In genomic region chr17:386145-386876, GRCh38 we compare ENCODE assay signal across 8 cellular contexts. TPM values are rescaled to one million over a fixed set of nuclear protein-coding genes. Genes with fewer than 3 reads are reported as not detected.
DNase-seq lines count a peak whose midpoint lies in the region; ATAC-seq and TF ChIP-seq lines count a peak whose summit lies in the region.

No MANE protein-coding gene starts in this region.

- peaks cover 3% of the 10 kb centered on the region for H3K36me3 Mint-ChIP-seq in memory B cell

- H3K4me1 Mint-ChIP-seq in memory B cell, result peaks cover 20% of the 10 kb centered on the region

- no peak overlapping the region for H3K27ac Mint-ChIP-seq in memory B cell

- H3K4me3 Mint-ChIP-seq in memory B cell, result peak overlapping the region; percentile 80

- no peak overlapping the region for H3K27ac ChIP-seq in 22Rv1

- no peaks in the 10 kb centered on the region for H3K27me3 ChIP-seq in MG63

- peak; percentile 84 for TF ChIP-seq CTCF in 22Rv1 (IDR thresholded peaks at IDR 0.05)
- TF ChIP-seq CTCF in GM12875 (IDR thresholded peaks at IDR 0.05; ENCODE audit: borderline replicate concordance, insufficient read depth, low read depth, low read length), result peak; percentile 73

- peaks cover 7% of the 10 kb centered on the region for H3K27me3 Mint-ChIP-seq in memory B cell

- no peaks in the 10 kb centered on the region for H3K36me3 ChIP-seq in MG63

- DNase-seq in MG63 (peak; percentile 67), dermis blood vessel endothelial cell (peak; percentile 69), memory B cell (ENCODE audit: low spot score in 2 of 2) (peak; percentile 56 to 83)
- DNase-seq in activated CD4-positive, alpha-beta T cell treated with anti-CD3 and anti-CD28 coated beads, Interleukin-2, amount 50 U/mL, for 1 hour, result peak; percentile 69
- DNase-seq in stimulated activated CD8-positive, alpha-beta memory T cell treated with anti-CD3 and anti-CD28 coated beads, Interleukin-2, amount 100 ng/mL, for 1 hour (ENCODE audit: low read depth in 2 of 2), result peak; percentile 41 to 43

- ATAC-seq in memory B cell (ENCODE audit: low read depth), result peak; percentile 87
- no peak for ATAC-seq in HG03571 (IDR thresholded peaks at IDR 0.05; ENCODE audit: unreplicated experiment)

- H3K4me3 ChIP-seq in GM12875 (ENCODE audit: low read depth, low read length), result peak overlapping the region; percentile 28
- H3K4me3 ChIP-seq in MG63, result no peak overlapping the region

- H3K9me3 ChIP-seq in MG63, result no peaks in the 10 kb centered on the region

- H3K9me3 Mint-ChIP-seq in memory B cell, result peaks cover 2% of the 10 kb centered on the region

RNA-seq across cellular contexts. Expression of gene RPH3AL, which starts 33.7 kb away (rescaled TPM):
- total RNA-seq in MG63 (2014; rRNA removed; shearing (Covaris generic); ENCODE audit: low replicate concordance), result 0.64 and 2.3 TPM in 2 replicates
- total RNA-seq in dermis blood vessel endothelial cell, result 22.0 and 37.2 TPM in 2 replicates

RNA-seq across cellular contexts. Expression of gene RFLNB, which starts 59.4 kb away (rescaled TPM):
- 3.5 and 6.5 TPM in 2 replicates for total RNA-seq in MG63 (2014; rRNA removed; shearing (Covaris generic); ENCODE audit: low replicate concordance)
- 26.2 and 46.5 TPM in 2 replicates for total RNA-seq in dermis blood vessel endothelial cell
